Comparison of ENCODE assay signal across 20 cellular contexts in the genomic region with DNA sequence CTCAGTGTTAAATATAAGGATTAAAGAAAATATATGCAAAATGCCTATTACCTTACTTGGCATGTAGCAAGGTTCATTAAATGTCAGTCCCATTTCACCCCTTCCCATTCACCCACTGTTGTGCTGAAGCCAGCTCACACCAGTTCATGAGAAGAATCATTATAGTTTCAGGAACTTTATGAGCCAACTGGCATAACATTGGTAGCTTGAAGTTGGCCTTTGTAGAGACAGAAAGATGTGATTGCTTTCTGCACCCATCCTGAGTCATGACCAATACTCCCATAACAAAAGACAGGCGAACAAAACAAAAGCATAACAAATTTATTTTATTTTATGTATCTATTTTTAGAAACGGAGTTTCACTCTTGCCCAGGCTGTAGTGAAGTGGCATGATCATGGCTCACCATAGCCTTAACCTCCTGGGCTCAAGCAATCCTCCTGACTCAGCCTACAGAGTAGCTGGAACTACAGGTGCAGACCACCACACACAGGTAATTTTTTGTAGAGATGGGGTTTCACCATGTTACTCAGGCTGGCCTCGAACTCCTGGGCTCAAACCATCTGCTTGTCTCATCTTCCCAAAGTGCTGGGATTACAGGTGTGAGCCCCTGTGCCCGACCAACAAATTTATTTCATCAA. TPM values are rescaled to one million over a fixed set of nuclear protein-coding genes. Genes with fewer than 3 reads are reported as not detected.
A peak's percentile ranks its signal among the peaks of the same experiment; 100 is the strongest.
DNase-seq lines count a peak whose midpoint lies in the region; ATAC-seq and TF ChIP-seq lines count a peak whose summit lies in the region.
"Had no signal": no experiment of that assay in that cellular context is flagged by ENCODE, and none has a peak within 500 bp of the region (broad histone marks: within the 10 kb centered on the region; RNA-seq: fewer than 3 reads in every experiment).

No MANE protein-coding gene starts in this region.

- H3K79me2 ChIP-seq in mammary epithelial cell (ENCODE audit: insufficient read depth, low read length): no peaks in the 10 kb centered on the region
- no peaks in the 10 kb centered on the region for H3K79me2 ChIP-seq in smooth muscle cell (ENCODE audit: low read depth)

- H3K4me2 ChIP-seq in mammary epithelial cell (ENCODE audit: insufficient read depth, low read depth, low read length) (no peak overlapping the region), smooth muscle cell (no peak overlapping the region)

- no peak overlapping the region for H2AFZ ChIP-seq in mammary epithelial cell (ENCODE audit: low read depth, low read length)
- H2AFZ ChIP-seq in smooth muscle cell (ENCODE audit: low read depth): no peak overlapping the region

- TF ChIP-seq POLR2A in esophagus squamous epithelium (IDR thresholded peaks at IDR 0.05): no peak

- dilution Hi-C loops in mammary epithelial cell (cut with HindIII; ENCODE audit: low sequenced_read_pairs): no loop called here

- H3K4me3 ChIP-seq in mammary epithelial cell (replicated peaks in 1 of 3; ENCODE audit: insufficient read depth in 1 of 3, low read depth in 2 of 3, low read length in 3 of 3): no peak overlapping the region
- no peak overlapping the region for H3K4me3 ChIP-seq in esophagus squamous epithelium
- no peak overlapping the region for H3K4me3 ChIP-seq in smooth muscle cell
- H3K4me3 ChIP-seq: left lung, testis had no signal

- H3K4me1 Mint-ChIP-seq in MCF 10A (ENCODE audit: insufficient read depth, unreplicated experiment): peaks cover 21% of the 10 kb centered on the region
- H3K4me1 Mint-ChIP-seq in WTC11: peaks cover 52% of the 10 kb centered on the region

- POLR2A ChIA-PET in MCF 10A (lab: Yijun Ruan, JAX) (interaction anchor here (1.2 to 1.5 kb wide), 4 partner anchors 7 to 65 kb away, joined by 3 to 10 read pairs (median 6); a partner anchor contains a TSS), WTC11 (lab: Charles Lee) (no interaction called here)

- H3K27ac Mint-ChIP-seq in MCF 10A (ENCODE audit: low read depth, unreplicated experiment) (no peak overlapping the region), WTC11 (peak overlapping the region; percentile 79; the same call in 1 of the 2 replicates)
- H3K27ac Mint-ChIP-seq: activated CD8-positive, alpha-beta memory T cell treated with anti-CD3 and anti-CD28 coated beads, Interleukin-2, amount 10 ng/mL, durations not matched to agents 7 days and 5 days had no signal

- H3K27me3 Mint-ChIP-seq in MCF 10A (ENCODE audit: insufficient read depth, unreplicated experiment) (no peaks in the 10 kb centered on the region), WTC11 (ENCODE audit: low read depth) (no peaks in the 10 kb centered on the region; the same call in 1 of the 2 replicates)
- H3K27me3 Mint-ChIP-seq: activated CD8-positive, alpha-beta memory T cell treated with anti-CD3 and anti-CD28 coated beads, Interleukin-2, amount 10 ng/mL, durations not matched to agents 7 days and 5 days had no signal

- DNase-seq in MCF 10A (ENCODE audit: unreplicated experiment): peak; percentile 48
- no peak for DNase-seq in mammary epithelial cell
- DNase-seq in WTC11 (ENCODE audit: low spot score): no peak
- no peak for DNase-seq in esophagus squamous epithelium (lab: John Stamatoyannopoulos, UW)
- DNase-seq in smooth muscle cell (lab: John Stamatoyannopoulos, UW; ENCODE audit: unreplicated experiment): no peak
- no peak for DNase-seq in NCI-H1930 (lab: John Stamatoyannopoulos, UW)
- no peak for DNase-seq in HT-29 (ENCODE audit: low spot score)
- no peak for DNase-seq in SK-N-DZ (ENCODE audit: low spot score)
- DNase-seq: activated CD4-positive, CD25-positive, alpha-beta regulatory T cell treated with anti-CD3 and anti-CD28 coated beads, Interleukin-2, amount 50 U/mL, for 72 hours; activated CD8-positive, alpha-beta memory T cell treated with anti-CD3 and anti-CD28 coated beads, Interleukin-2, amount 10 ng/mL, durations not matched to agents 7 days and 5 days; activated effector memory CD4-positive, alpha-beta T cell treated with anti-CD3 and anti-CD28 coated beads, Interleukin-2, amount 50 U/mL, for 16 hours; foreskin fibroblast; H7; KBM-7; left lung; NCI-H2171 treated with DMSO at 0.1 percent for 48 hours; NCI-H526 treated with DMSO at 0.1 percent for 48 hours; RPMI8226; testis had no signal

- no peaks in the 10 kb centered on the region for H3K9me3 Mint-ChIP-seq in MCF 10A (ENCODE audit: unreplicated experiment)
- H3K9me3 Mint-ChIP-seq in WTC11: peaks cover 7% of the 10 kb centered on the region; the same call in 1 of the 2 replicates
- H3K9me3 Mint-ChIP-seq: dendritic cell treated with granulocyte-macrophage colony-stimulating factor and Interleukin-4, amounts not matched to agents 40 ng/mL and 50 ng/mL, for 4 days had no signal

- H3F3A ChIP-seq in smooth muscle cell (ENCODE audit: low read depth): peaks cover 16% of the 10 kb centered on the region

- no peaks in the 10 kb centered on the region for H3K9me3 ChIP-seq in mammary epithelial cell (replicated peaks; ENCODE audit: insufficient read depth, low read length)
- H3K9me3 ChIP-seq in esophagus squamous epithelium: no peaks in the 10 kb centered on the region
- H3K9me3 ChIP-seq in smooth muscle cell (replicated peaks; ENCODE audit: low read depth): no peaks in the 10 kb centered on the region
- H3K9me3 ChIP-seq: left lung, testis had no signal

- CTCF ChIA-PET in MCF 10A (lab: Yijun Ruan, JAX) (no interaction called here), mammary epithelial cell (lab: Charles Lee; ENCODE audit: low non-redundant PET) (no interaction called here), WTC11 (lab: Charles Lee) (interaction anchor here (0.7 to 1.3 kb wide), 3 partner anchors 31 to 1066 kb away, joined by 3 to 4 read pairs (median 3); a partner anchor contains a TSS)

- intact Hi-C loops in MCF 10A (cut with micrococcal nuclease) (no loop called here), mammary epithelial cell (cut with micrococcal nuclease) (no loop called here), esophagus squamous epithelium (cut with DNase I) (no loop called here)

- no peaks in the 10 kb centered on the region for H4K20me1 ChIP-seq in mammary epithelial cell (ENCODE audit: insufficient read depth, low read length)
- H4K20me1 ChIP-seq in smooth muscle cell (ENCODE audit: low read depth): no peaks in the 10 kb centered on the region

- H3K4me1 ChIP-seq in mammary epithelial cell (ENCODE audit: insufficient read depth, low read length) (peaks cover 40% of the 10 kb centered on the region), esophagus squamous epithelium (peaks cover 0 to 70% (median 18%) of the 10 kb centered on the region in 3 donors), smooth muscle cell (ENCODE audit: low read depth) (peaks cover 36% of the 10 kb centered on the region)

- BruUV-seq in MCF 10A (replicated peaks; lab: Mats Ljungman, UMichigan) (no TSS peak), mammary epithelial cell (replicated peaks; lab: Mats Ljungman, UMichigan) (no TSS peak)

- H3K36me3 Mint-ChIP-seq in MCF 10A (ENCODE audit: insufficient read depth, unreplicated experiment) (no peaks in the 10 kb centered on the region), WTC11 (peaks cover 4% of the 10 kb centered on the region; the same call in 1 of the 2 replicates)
- H3K36me3 Mint-ChIP-seq: activated CD8-positive, alpha-beta memory T cell treated with anti-CD3 and anti-CD28 coated beads, Interleukin-2, amount 10 ng/mL, durations not matched to agents 7 days and 5 days had no signal

- H3K27me3 ChIP-seq in mammary epithelial cell (ENCODE audit: insufficient read depth, low read length) (no peaks in the 10 kb centered on the region), esophagus squamous epithelium (no peaks in the 10 kb centered on the region), smooth muscle cell (ENCODE audit: low read depth) (no peaks in the 10 kb centered on the region)
- H3K27me3 ChIP-seq: left lung, testis had no signal

- no peak for TF ChIP-seq CTCF in MCF 10A (IDR thresholded peaks at IDR 0.05; ENCODE audit: unreplicated experiment)
- TF ChIP-seq CTCF in mammary epithelial cell (conservative IDR thresholded peaks at IDR 0.05 in 1 of 2, IDR thresholded peaks at IDR 0.05 in 1 of 2; ENCODE audit: extremely low read depth in 1 of 2, insufficient read depth in 1 of 2, low read depth in 1 of 2, low read length in 2 of 2): no peak
- no peak for TF ChIP-seq CTCF in WTC11 (IDR thresholded peaks at IDR 0.05)
- no peak for TF ChIP-seq CTCF in esophagus squamous epithelium (IDR thresholded peaks at IDR 0.05)
- no peak for TF ChIP-seq CTCF in smooth muscle cell (IDR thresholded peaks at IDR 0.05; ENCODE audit: borderline replicate concordance, insufficient read depth, poor library complexity, severe bottlenecking)

- H3K4me3 Mint-ChIP-seq in MCF 10A (ENCODE audit: unreplicated experiment) (no peak overlapping the region), WTC11 (no peak overlapping the region)
- H3K4me3 Mint-ChIP-seq: activated CD8-positive, alpha-beta memory T cell treated with anti-CD3 and anti-CD28 coated beads, Interleukin-2, amount 10 ng/mL, durations not matched to agents 7 days and 5 days; dendritic cell treated with granulocyte-macrophage colony-stimulating factor and Interleukin-4, amounts not matched to agents 40 ng/mL and 50 ng/mL, for 4 days had no signal

- in situ Hi-C loops in mammary epithelial cell (cut with MboI; ENCODE audit: low sequenced_read_pairs in 2 of 2): no loop called here

- H3K36me3 ChIP-seq in mammary epithelial cell (ENCODE audit: insufficient read depth, low read length) (no peaks in the 10 kb centered on the region), esophagus squamous epithelium (no peaks in the 10 kb centered on the region), smooth muscle cell (ENCODE audit: low read depth) (no peaks in the 10 kb centered on the region)
- H3K36me3 ChIP-seq: left lung had no signal

- ATAC-seq in WTC11: no peak
- ATAC-seq: activated CD8-positive, alpha-beta memory T cell treated with anti-CD3 and anti-CD28 coated beads, Interleukin-2, amount 10 ng/mL, durations not matched to agents 7 days and 5 days; left lung had no signal

- H3K9ac ChIP-seq in mammary epithelial cell (ENCODE audit: insufficient read depth, low read length) (no peak overlapping the region), smooth muscle cell (ENCODE audit: low read depth) (no peak overlapping the region)

- WGBS in mammary epithelial cell (ENCODE audit: low coverage, missing lambda C conversion rate): 84% methylated on average over 4 of the region's 4 CpGs
- 61 to 72% methylated on average over 4 of the region's 4 CpGs for WGBS in esophagus squamous epithelium, 2 donors
- 94% methylated on average over 4 of the region's 4 CpGs for WGBS in smooth muscle cell (ENCODE audit: low lambda C conversion rate)

- no peak overlapping the region for H3K27ac ChIP-seq in mammary epithelial cell (ENCODE audit: insufficient read depth, low read depth, low read length)
- H3K27ac ChIP-seq in esophagus squamous epithelium: peak overlapping the region in 3 of 4 donors; percentile 45 to 86 (median 84)
- peak overlapping the region; percentile 99 for H3K27ac ChIP-seq in smooth muscle cell (ENCODE audit: low read depth)
- H3K27ac ChIP-seq: left lung, testis had no signal

RNA-seq across cellular contexts. Expression of a gene that starts 17.6 kb away (rescaled TPM):
- total RNA-seq in MCF 10A (2022) (154 and 192 TPM in 2 replicates), mammary epithelial cell (100 to 1,000 TPM in 1 of 2 donors, 10 to 100 TPM in 1; 68.8 to 390 TPM), WTC11 (2021) (61.2 to 82.4 TPM (median 61.5 TPM) in 3 replicates), esophagus squamous epithelium (10 to 100 TPM; 41.4 to 87.9 (median 66.0) TPM), smooth muscle cell (732 and 736 TPM in 2 replicates)
- polyA plus RNA-seq in mammary epithelial cell (121 TPM), smooth muscle cell (708 and 811 TPM in 2 replicates)
- polyA minus RNA-seq in mammary epithelial cell: 81.4 TPM
- 200 and 206 TPM in 2 replicates for total RNA-seq in HT-29 (2014; rRNA removed; shearing (Covaris generic))
- polyA plus RNA-seq in SK-N-DZ (2014; cell fraction: cytosol; rRNA removed): 2.7 and 4.1 TPM in 2 replicates
- polyA plus RNA-seq in SK-N-DZ (2014; cell fraction: nucleus; rRNA removed): 1.2 and 3.6 TPM in 2 replicates

RNA-seq across cellular contexts. Expression of a gene that starts 19.4 kb away (rescaled TPM):
- total RNA-seq in MCF 10A (2022) (61.8 and 73.7 TPM in 2 replicates), mammary epithelial cell (10 to 100 TPM; 53.9 to 57.5 TPM), WTC11 (2021) (110 to 121 TPM (median 120 TPM) in 3 replicates), esophagus squamous epithelium (10 to 100 TPM; 46.7 to 88.8 (median 64.4) TPM), smooth muscle cell (79.8 and 87.6 TPM in 2 replicates)
- polyA plus RNA-seq in mammary epithelial cell (63.7 TPM), smooth muscle cell (117 and 146 TPM in 2 replicates)
- 47.4 TPM for polyA minus RNA-seq in mammary epithelial cell
- 142 and 152 TPM in 2 replicates for total RNA-seq in HT-29 (2014; rRNA removed; shearing (Covaris generic))
- 156 and 180 TPM in 2 replicates for polyA plus RNA-seq in SK-N-DZ (2014; cell fraction: cytosol; rRNA removed)
- 130 and 150 TPM in 2 replicates for polyA plus RNA-seq in SK-N-DZ (2014; cell fraction: nucleus; rRNA removed)

RNA-seq across cellular contexts. Expression of a gene that starts 41.8 kb away (rescaled TPM):
- 200 and 210 TPM in 2 replicates for total RNA-seq in MCF 10A (2022)
- 100 to 1,000 TPM; 400 to 787 TPM for total RNA-seq in mammary epithelial cell
- 1,634 TPM for polyA plus RNA-seq in mammary epithelial cell
- 1,336 TPM for polyA minus RNA-seq in mammary epithelial cell
- 1,503 to 1,570 TPM (median 1,542 TPM) in 3 replicates for total RNA-seq in WTC11 (2021)
- total RNA-seq in esophagus squamous epithelium: 100 to 1,000 TPM; 151 to 351 (median 255) TPM
- 1,002 and 1,039 TPM in 2 replicates for total RNA-seq in smooth muscle cell
- polyA plus RNA-seq in smooth muscle cell: 855 and 1,009 TPM in 2 replicates
- 935 and 959 TPM in 2 replicates for total RNA-seq in HT-29 (2014; rRNA removed; shearing (Covaris generic))
- 1,702 and 1,814 TPM in 2 replicates for polyA plus RNA-seq in SK-N-DZ (2014; cell fraction: cytosol; rRNA removed)
- 586 and 640 TPM in 2 replicates for polyA plus RNA-seq in SK-N-DZ (2014; cell fraction: nucleus; rRNA removed)

RNA-seq across cellular contexts. Expression of a gene that starts 44.8 kb away (rescaled TPM):
- total RNA-seq in MCF 10A (2022) (50.6 and 54.5 TPM in 2 replicates), mammary epithelial cell (10 to 100 TPM; 12.8 to 36.7 TPM), WTC11 (2021) (95.9 to 100 TPM (median 97.9 TPM) in 3 replicates), esophagus squamous epithelium (1 to 10 TPM; 2.4 to 7.4 (median 7.0) TPM), smooth muscle cell (6.9 and 7.0 TPM in 2 replicates)
- polyA plus RNA-seq in mammary epithelial cell (10.7 TPM), smooth muscle cell (17.1 and 19.0 TPM in 2 replicates)
- polyA minus RNA-seq in mammary epithelial cell: 62.3 TPM
- total RNA-seq in HT-29 (2014; rRNA removed; shearing (Covaris generic)): 24.8 and 24.9 TPM in 2 replicates
- polyA plus RNA-seq in SK-N-DZ (2014; cell fraction: cytosol; rRNA removed): 16.8 and 18.7 TPM in 2 replicates
- polyA plus RNA-seq in SK-N-DZ (2014; cell fraction: nucleus; rRNA removed): 28.1 and 83.2 TPM in 2 replicates
